In the genomic region with DNA sequence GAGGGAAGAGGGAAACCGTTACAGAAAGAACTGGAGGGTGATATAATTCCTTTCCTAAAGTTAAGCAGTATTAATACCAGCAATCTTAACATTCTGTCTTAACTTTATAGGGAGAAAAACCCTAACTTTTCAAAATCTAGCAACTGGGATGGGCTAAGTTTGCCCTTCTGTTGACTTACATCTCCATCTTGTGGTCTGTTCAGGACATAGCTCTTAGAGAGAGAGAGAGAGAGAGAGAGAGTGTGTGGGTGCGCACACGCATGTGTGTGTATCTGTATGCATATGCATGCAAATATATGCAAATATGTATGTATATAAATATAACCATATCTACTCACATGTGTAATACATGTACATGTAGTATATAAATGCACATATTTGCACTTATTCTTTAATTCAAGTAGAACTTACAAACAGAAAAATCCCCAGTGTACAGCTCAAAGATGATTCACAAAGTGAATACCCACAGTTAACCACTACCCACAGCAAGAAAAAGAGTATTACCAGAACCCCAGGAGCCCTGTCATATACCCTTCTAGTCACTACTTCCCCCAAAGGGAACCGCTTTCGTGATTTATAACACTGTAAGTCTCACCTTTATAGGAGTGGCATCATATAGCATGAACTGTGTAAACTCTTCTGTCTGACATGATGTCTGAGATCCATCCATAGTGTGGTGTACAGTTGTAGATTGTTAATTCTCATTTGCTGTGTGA, we compare ENCODE assay signal across 8 cellular contexts. TPM values are rescaled to one million over a fixed set of nuclear protein-coding genes. Genes with fewer than 3 reads are reported as not detected.
DNase-seq lines count a peak whose midpoint lies in the region; ATAC-seq and TF ChIP-seq lines count a peak whose summit lies in the region.
"Had no signal": no experiment of that assay in that cellular context is flagged by ENCODE, and none has a peak within 500 bp of the region (broad histone marks: within the 10 kb centered on the region; RNA-seq: fewer than 3 reads in every experiment).

No MANE protein-coding gene starts in this region.

- no peaks in the 10 kb centered on the region for H3K9me2 ChIP-seq in Karpas-422 (replicated peaks; ENCODE audit: insufficient read depth, low read length)

- peaks cover 7% of the 10 kb centered on the region for H3K27me3 Mint-ChIP-seq in neural progenitor cell (ENCODE audit: insufficient read depth, low read depth)

- H4K20me1 ChIP-seq in Karpas-422 (ENCODE audit: insufficient read depth, low read depth, low read length) (no peaks in the 10 kb centered on the region), neural progenitor cell (ENCODE audit: low read depth) (no peaks in the 10 kb centered on the region)

- H3K27me3 ChIP-seq in Karpas-422 (ENCODE audit: low read length) (no peaks in the 10 kb centered on the region), neural progenitor cell (no peaks in the 10 kb centered on the region)
- H3K27me3 ChIP-seq: pancreas had no signal

- no peak overlapping the region for H3K4me2 ChIP-seq in Karpas-422 (ENCODE audit: low read depth, low read length, poor library complexity, severe bottlenecking)
- no peak overlapping the region for H3K4me2 ChIP-seq in neural progenitor cell

- H3K9me3 Mint-ChIP-seq in neural progenitor cell: peaks cover 2% of the 10 kb centered on the region

- no peaks in the 10 kb centered on the region for H3K4me1 Mint-ChIP-seq in neural progenitor cell

- H2AFZ ChIP-seq in Karpas-422 (ENCODE audit: low read length) (no peak overlapping the region), neural progenitor cell (replicated peaks) (no peak overlapping the region)

- no peak for DNase-seq in GM10266 (ENCODE audit: extremely low spot score)
- peak; percentile 74 for DNase-seq in Karpas-422
- peak; percentile 16 for DNase-seq in cerebellar cortex (ENCODE audit: low spot score)
- DNase-seq in neural progenitor cell (ENCODE audit: low spot score): peak; percentile 33
- DNase-seq in H4 (ENCODE audit: low spot score): no peak
- DNase-seq: pancreas had no signal

- ATAC-seq in GM19328 (IDR thresholded peaks at IDR 0.05; ENCODE audit: unreplicated experiment): no peak
- no peak for ATAC-seq in GM21737 (IDR thresholded peaks at IDR 0.05; ENCODE audit: unreplicated experiment)

- H3K4me3 Mint-ChIP-seq in neural progenitor cell: no peak overlapping the region

- H3K27ac Mint-ChIP-seq in neural progenitor cell: no peak overlapping the region

- H3K9me3 ChIP-seq in Karpas-422 (ENCODE audit: low read length): no peaks in the 10 kb centered on the region
- no peaks in the 10 kb centered on the region for H3K9me3 ChIP-seq in neural progenitor cell (ENCODE audit: low read depth)
- H3K9me3 ChIP-seq: pancreas had no signal

- H3K4me1 ChIP-seq in Karpas-422 (ENCODE audit: low read length): no peaks in the 10 kb centered on the region
- no peaks in the 10 kb centered on the region for H3K4me1 ChIP-seq in neural progenitor cell
- H3K4me1 ChIP-seq: pancreas had no signal

- H3K9ac ChIP-seq in Karpas-422 (ENCODE audit: low read length): no peak overlapping the region
- no peak overlapping the region for H3K9ac ChIP-seq in neural progenitor cell

- H3K36me3 Mint-ChIP-seq in neural progenitor cell: peaks cover 2% of the 10 kb centered on the region

- H3K79me2 ChIP-seq in Karpas-422 (ENCODE audit: low read length): no peaks in the 10 kb centered on the region
- H3K79me2 ChIP-seq in neural progenitor cell (ENCODE audit: low read depth): no peaks in the 10 kb centered on the region

- no peaks in the 10 kb centered on the region for H3K36me3 ChIP-seq in Karpas-422 (ENCODE audit: insufficient read depth, low read length)
- H3K36me3 ChIP-seq in neural progenitor cell: no peaks in the 10 kb centered on the region
- H3K36me3 ChIP-seq: pancreas had no signal

- no peak overlapping the region for H3K4me3 ChIP-seq in Karpas-422 (ENCODE audit: low read length)
- H3K4me3 ChIP-seq in neural progenitor cell: no peak overlapping the region
- H3K4me3 ChIP-seq: pancreas had no signal

- H3K27ac ChIP-seq in Karpas-422 (ENCODE audit: low read length) (no peak overlapping the region), neural progenitor cell (no peak overlapping the region)
- H3K27ac ChIP-seq: pancreas had no signal

- TF ChIP-seq CTCF in GM10266 (IDR thresholded peaks at IDR 0.05; ENCODE audit: control insufficient read depth, insufficient read depth, low read depth, missing control alignments) (peak; percentile 51), neural progenitor cell (IDR thresholded peaks at IDR 0.05) (peak; percentile 71)

- peaks cover 5% of the 10 kb centered on the region for H3F3A ChIP-seq in neural progenitor cell (ENCODE audit: low read depth)

RNA-seq across cellular contexts. Expression of gene STX8, which starts 46.4 kb away (rescaled TPM):
- 40.0 and 47.9 TPM in 2 replicates for total RNA-seq in Karpas-422 (2014; rRNA removed; shearing (Covaris generic); ENCODE audit: low replicate concordance)
- total RNA-seq in neural progenitor cell (ENCODE audit: low replicate concordance): 63.3 and 79.7 TPM in 2 replicates
- 69.9 and 103 TPM in 2 replicates for total RNA-seq in H4 (2014; rRNA removed; shearing (Covaris generic))

RNA-seq across cellular contexts. Expression of gene CFAP52, which starts 47.3 kb away (rescaled TPM):
- not detected in 2 replicates for total RNA-seq in Karpas-422 (2014; rRNA removed; shearing (Covaris generic); ENCODE audit: low replicate concordance)
- not detected in 2 replicates for total RNA-seq in neural progenitor cell (ENCODE audit: low replicate concordance)
- not detected in 2 replicates for total RNA-seq in H4 (2014; rRNA removed; shearing (Covaris generic))
- total RNA-seq: pancreas had no signal

Comparison
In these comparisons a context has a peak if more than half of its experiments do, and no peak if none do; other contexts are left out.
1. DNase-seq: peak in Karpas-422 (single experiment), cerebellar cortex (single experiment) and neural progenitor cell (single experiment); none in GM10266 (single experiment) and H4 (single experiment).